10 cellular contexts compared by ENCODE assay signal in the genomic region with DNA sequence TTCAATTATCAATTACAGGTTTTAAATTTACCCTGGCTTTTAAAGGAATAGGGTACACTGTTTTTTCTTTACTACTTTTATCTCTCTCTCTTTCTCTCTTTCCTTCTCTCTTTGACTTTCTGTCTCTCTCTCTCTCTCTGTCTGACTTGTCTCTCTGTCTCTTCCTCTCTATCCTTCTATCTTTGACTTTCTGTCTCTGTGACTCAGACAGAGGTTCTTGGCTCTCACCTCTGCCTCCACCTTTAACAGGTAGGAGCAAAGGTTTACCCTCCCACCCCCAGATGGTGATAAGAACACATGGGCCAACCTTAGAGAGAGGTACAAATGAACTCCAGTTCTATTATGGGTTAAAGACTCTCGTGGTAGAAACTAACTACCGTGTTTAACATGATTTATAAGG. TPM values are rescaled to one million over a fixed set of nuclear protein-coding genes. Genes with fewer than 3 reads are reported as not detected.
"Had no signal": no experiment of that assay in that cellular context is flagged by ENCODE, and none has a peak within 500 bp of the region (broad histone marks: within the 10 kb centered on the region; RNA-seq: fewer than 3 reads in every experiment).

No MANE protein-coding gene starts in this region.

- H3K4me1 Mint-ChIP-seq: H9, IgD-negative memory B cell had no signal

- H3K9ac ChIP-seq: GM23248 had no signal

- H3K4me3 ChIP-seq: GM23248 had no signal

- DNase-seq: GM23248, GOT3, H9, HCEC 1CT, HFFc6, KBM-7 had no signal

- H3K4me3 Mint-ChIP-seq: H9, HFFc6, IgD-negative memory B cell had no signal

- H2AFZ ChIP-seq: GM23248 had no signal

- H3K27ac Mint-ChIP-seq: H9, HFFc6, IgD-negative memory B cell had no signal

- FAIRE-seq: H54, HepG2 had no signal

- H3K27ac ChIP-seq: GM23248, HL-60 had no signal

RNA-seq across cellular contexts. Expression of a gene that starts 20.3 kb away (rescaled TPM):
- total RNA-seq: GM23248, HepG2, HFFc6 had no signal
- polyA plus RNA-seq: GM23248, HepG2, IgD-negative memory B cell had no signal
